ENCODE assay signal across 8 cellular contexts in genomic region chr2:45643543-45644542, GRCh38. TPM values are rescaled to one million over a fixed set of nuclear protein-coding genes. Genes with fewer than 3 reads are reported as not detected.
A peak's percentile ranks its signal among the peaks of the same experiment; 100 is the strongest.
DNase-seq lines count a peak whose midpoint lies in the region; ATAC-seq and TF ChIP-seq lines count a peak whose summit lies in the region.

No MANE protein-coding gene starts in this region.

- no peak for TF ChIP-seq POLR2A in suprapubic skin (IDR thresholded peaks at IDR 0.05)

- 14% methylated on average over 41 of the region's 49 CpGs for WGBS in suprapubic skin

- H3K36me3 Mint-ChIP-seq in neural progenitor cell: no peaks in the 10 kb centered on the region

- H3K79me2 ChIP-seq in neural progenitor cell (ENCODE audit: low read depth): no peaks in the 10 kb centered on the region

- H3K4me3 ChIP-seq in neural progenitor cell (peak overlapping the region; percentile 52), suprapubic skin (peak overlapping the region; percentile 52)

- no peak for TF ChIP-seq EP300 in suprapubic skin (IDR thresholded peaks at IDR 0.05)

- no peak overlapping the region for H3K9ac ChIP-seq in neural progenitor cell

- no peaks in the 10 kb centered on the region for H4K20me1 ChIP-seq in neural progenitor cell (ENCODE audit: low read depth)

- peaks cover 10% of the 10 kb centered on the region for H3K27me3 ChIP-seq in foreskin keratinocyte
- H3K27me3 ChIP-seq in neural progenitor cell: peaks cover 74% of the 10 kb centered on the region
- peaks cover 4% of the 10 kb centered on the region for H3K27me3 ChIP-seq in suprapubic skin

- ATAC-seq in GM19035 (IDR thresholded peaks at IDR 0.05; ENCODE audit: unreplicated experiment) (peak; percentile 88), HG03520 (IDR thresholded peaks at IDR 0.05; ENCODE audit: unreplicated experiment) (peak; percentile 76), foreskin keratinocyte (peak; percentile 90)

- H3K27ac ChIP-seq in foreskin keratinocyte (no peak overlapping the region), neural progenitor cell (no peak overlapping the region), suprapubic skin (no peak overlapping the region)

- H3K9me3 Mint-ChIP-seq in neural progenitor cell: no peaks in the 10 kb centered on the region

- H3K9me3 ChIP-seq in neural progenitor cell (ENCODE audit: low read depth) (no peaks in the 10 kb centered on the region), suprapubic skin (no peaks in the 10 kb centered on the region)

- H3K36me3 ChIP-seq in neural progenitor cell (no peaks in the 10 kb centered on the region), suprapubic skin (no peaks in the 10 kb centered on the region)

- H3K27ac Mint-ChIP-seq in neural progenitor cell: no peak overlapping the region

- H3F3A ChIP-seq in neural progenitor cell (ENCODE audit: low read depth): no peaks in the 10 kb centered on the region

- peak overlapping the region; percentile 65 for H2AFZ ChIP-seq in neural progenitor cell (replicated peaks)

- H3K4me3 Mint-ChIP-seq in neural progenitor cell: peak overlapping the region; percentile 56

- peak; percentile 47 to 58 for DNase-seq in AML-193 (lab: John Stamatoyannopoulos, UW)
- peak; percentile 62 for DNase-seq in activated effector memory CD4-positive, alpha-beta T cell treated with Interleukin-2 at 50 U/mL for 16 hours
- DNase-seq in foreskin keratinocyte: peak in 1 of 2 donors; percentile 33
- DNase-seq in neural progenitor cell (ENCODE audit: low spot score): peak; percentile 88
- peak; percentile 74 to 83 for DNase-seq in suprapubic skin (ENCODE audit: low spot score in 2 of 2)

- H3K27me3 Mint-ChIP-seq in neural progenitor cell (ENCODE audit: insufficient read depth, low read depth): peaks cover 17% of the 10 kb centered on the region

- peak overlapping the region; percentile 83 for H3K4me2 ChIP-seq in neural progenitor cell

- H3K4me1 Mint-ChIP-seq in neural progenitor cell: peaks cover 14% of the 10 kb centered on the region

- TF ChIP-seq CTCF in foreskin keratinocyte (conservative IDR thresholded peaks at IDR 0.05) (peak; percentile 98), neural progenitor cell (IDR thresholded peaks at IDR 0.05) (peak; percentile 97), suprapubic skin (IDR thresholded peaks at IDR 0.05) (peak; percentile 97)

- H3K4me1 ChIP-seq in foreskin keratinocyte (no peaks in the 10 kb centered on the region), neural progenitor cell (no peaks in the 10 kb centered on the region), suprapubic skin (peaks cover 16% of the 10 kb centered on the region)

TF ChIP-seq in PFSK-1, 5 proteins besides CTCF, POLR2A, EP300 and RAD21:
- no peak for TF ChIP-seq SIN3A (IDR thresholded peaks at IDR 0.05; ENCODE audit: borderline replicate concordance, insufficient read depth, low read length)
- TF ChIP-seq REST (IDR thresholded peaks at IDR 0.05; ENCODE audit: insufficient read depth in 1 of 2, low read depth in 2 of 2, low read length in 2 of 2): no peak
- no peak for TF ChIP-seq POLR2AphosphoS5 (IDR thresholded peaks at IDR 0.05; ENCODE audit: low read depth, low read length)
- peak; percentile 72 for TF ChIP-seq FOXP2 (optimal IDR thresholded peaks at IDR 0.05; ENCODE audit: borderline replicate concordance, extremely low read depth, extremely low read length, insufficient read depth)
- TF ChIP-seq TAF1 (IDR thresholded peaks at IDR 0.05; ENCODE audit: borderline replicate concordance, insufficient read depth, low read length): no peak

RNA-seq across cellular contexts. Expression of gene PRKCE, which starts 7.6 kb away (rescaled TPM):
- 21.4 TPM for polyA plus RNA-seq in PFSK-1 (2012; ENCODE audit: insufficient read length, low read depth)
- 2.5 and 2.6 TPM in 2 replicates for total RNA-seq in foreskin keratinocyte
- polyA plus RNA-seq in foreskin keratinocyte: 0.56 and 0.93 TPM in 2 replicates
- 2.9 and 4.1 TPM in 2 replicates for total RNA-seq in neural progenitor cell (ENCODE audit: low replicate concordance)
- 10 to 100 TPM in 2 of 4 donors, 1 to 10 TPM in 2; 7.9 to 18.3 (median 12.5) TPM for total RNA-seq in suprapubic skin

RNA-seq across cellular contexts. Expression of gene SRBD1, which starts 32.8 kb away (rescaled TPM):
- 3.8 TPM for polyA plus RNA-seq in PFSK-1 (2012; ENCODE audit: insufficient read length, low read depth)
- 16.8 and 20.0 TPM in 2 replicates for total RNA-seq in foreskin keratinocyte
- 6.9 and 8.0 TPM in 2 replicates for polyA plus RNA-seq in foreskin keratinocyte
- total RNA-seq in neural progenitor cell (ENCODE audit: low replicate concordance): 29.9 and 37.2 TPM in 2 replicates
- total RNA-seq in suprapubic skin: 1 to 10 TPM; 6.1 to 9.6 (median 7.2) TPM
